13 cellular contexts compared by ENCODE assay signal in genomic region chr4:56433280-56433679, GRCh38. TPM values are rescaled to one million over a fixed set of nuclear protein-coding genes. Genes with fewer than 3 reads are reported as not detected.
DNase-seq lines count a peak whose midpoint lies in the region; ATAC-seq, FAIRE-seq and TF ChIP-seq lines count a peak whose summit lies in the region.
"Had no signal": no experiment of that assay in that cellular context is flagged by ENCODE, and none has a peak within 500 bp of the region (broad histone marks: within the 10 kb centered on the region; RNA-seq: fewer than 3 reads in every experiment).

No MANE protein-coding gene starts in this region.

- peak overlapping the region; percentile 91 for H3K4me3 ChIP-seq in Loucy (ENCODE audit: low read length, poor library complexity, severe bottlenecking)
- peak overlapping the region; percentile 89 for H3K4me3 ChIP-seq in K562
- H3K4me3 ChIP-seq: testis had no signal

- no peaks in the 10 kb centered on the region for H3K27me3 Mint-ChIP-seq in activated CD4-positive, alpha-beta T cell treated with anti-CD3 and anti-CD28 coated beads, Interleukin-2, amount 10 ng/mL, durations not matched to agents 7 days and 5 days
- no peaks in the 10 kb centered on the region for H3K27me3 Mint-ChIP-seq in osteocyte (ENCODE audit: unreplicated experiment)

- peaks cover 35% of the 10 kb centered on the region for H3K4me1 Mint-ChIP-seq in activated CD4-positive, alpha-beta T cell treated with anti-CD3 and anti-CD28 coated beads, Interleukin-2, amount 10 ng/mL, durations not matched to agents 7 days and 5 days
- peaks cover 22% of the 10 kb centered on the region for H3K4me1 Mint-ChIP-seq in osteocyte (ENCODE audit: unreplicated experiment)

- peaks cover 91% of the 10 kb centered on the region for H3K79me2 ChIP-seq in Loucy (ENCODE audit: insufficient read depth, low read length)
- peaks cover 94% of the 10 kb centered on the region for H3K79me2 ChIP-seq in K562 (ENCODE audit: control insufficient read depth, insufficient read depth, low read length)

- peak overlapping the region; percentile 94 for H3K4me2 ChIP-seq in Loucy (ENCODE audit: low read depth, low read length, poor library complexity, severe bottlenecking)
- H3K4me2 ChIP-seq in K562 (ENCODE audit: insufficient read depth, low read length), result peak overlapping the region; percentile 95

- peaks cover 5% of the 10 kb centered on the region for H3K36me3 Mint-ChIP-seq in activated CD4-positive, alpha-beta T cell treated with anti-CD3 and anti-CD28 coated beads, Interleukin-2, amount 10 ng/mL, durations not matched to agents 7 days and 5 days (ENCODE audit: low read depth)
- H3K36me3 Mint-ChIP-seq in osteocyte (ENCODE audit: unreplicated experiment), result peaks cover 3% of the 10 kb centered on the region

- no peak for FAIRE-seq in K562 (lab: Jason Lieb, UNC)

- H3F3A ChIP-seq in Loucy (ENCODE audit: low read depth), result no peaks in the 10 kb centered on the region

- H3K9me3 Mint-ChIP-seq in activated CD4-positive, alpha-beta T cell treated with anti-CD3 and anti-CD28 coated beads, Interleukin-2, amount 10 ng/mL, durations not matched to agents 7 days and 5 days, result no peaks in the 10 kb centered on the region
- H3K9me3 Mint-ChIP-seq in osteocyte (ENCODE audit: unreplicated experiment), result no peaks in the 10 kb centered on the region

- no TSS peak for BruUV-seq in K562 (replicated peaks; lab: Mats Ljungman, UMichigan)

- no peak for TF ChIP-seq POLR2A in K562 (conservative IDR thresholded peaks at IDR 0.05)

- H3K9me1 ChIP-seq in K562 (ENCODE audit: control insufficient read depth, insufficient read depth, low read length), result no peaks in the 10 kb centered on the region

- POLR2A ChIA-PET in activated CD4-positive, alpha-beta T cell treated with anti-CD3 and anti-CD28 coated beads, Interleukin-2, amount 10 ng/mL, durations not matched to agents 7 days and 5 days (lab: Charles Lee), result no interaction called here
- POLR2A ChIA-PET in K562 (lab: Yijun Ruan, JAX), result interaction anchor here (0.6 to 1.8 kb wide), 4 partner anchors 16 to 46 kb away, joined by 3 to 7 read pairs (median 3); partner anchors contain the start of gene AASDH

- H3K4me3 Mint-ChIP-seq in activated CD4-positive, alpha-beta T cell treated with anti-CD3 and anti-CD28 coated beads, Interleukin-2, amount 10 ng/mL, durations not matched to agents 7 days and 5 days, result peak overlapping the region; percentile 86
- H3K4me3 Mint-ChIP-seq in osteocyte (ENCODE audit: unreplicated experiment), result peak overlapping the region; percentile 98

- H3K27me3 ChIP-seq in Loucy (ENCODE audit: insufficient read depth, low read length, poor library complexity, severe bottlenecking) (peaks cover 4% of the 10 kb centered on the region), K562 (ENCODE audit: control insufficient read depth in 2 of 2, insufficient read depth in 2 of 2, low read length in 2 of 2) (no peaks in the 10 kb centered on the region)
- H3K27me3 ChIP-seq: testis had no signal

- CTCF ChIA-PET in activated CD4-positive, alpha-beta T cell treated with anti-CD3 and anti-CD28 coated beads, Interleukin-2, amount 10 ng/mL, durations not matched to agents 7 days and 5 days (lab: Charles Lee), result interaction anchor here (0.6 to 5.7 kb wide), 3 partner anchors 9 to 23 kb away, joined by 3 to 19 read pairs (median 4); no protein-coding TSS in a partner anchor
- CTCF ChIA-PET in K562 (lab: Yijun Ruan, JAX; ENCODE audit: low intra/inter-chr PET ratio), result interaction anchor here (0.9 kb wide), 1 partner anchor 526 kb away, joined by 4 read pairs; no protein-coding TSS in a partner anchor

- H2AFZ ChIP-seq in Loucy (ENCODE audit: low read length) (no peak overlapping the region), K562 (ENCODE audit: low read depth, low read length) (no peak overlapping the region)

- DNase-seq in activated CD4-positive, alpha-beta T cell treated with anti-CD3 and anti-CD28 coated beads, Interleukin-2, amount 10 ng/mL, durations not matched to agents 7 days and 5 days, result no peak
- DNase-seq in activated CD4-positive, alpha-beta T cell treated with anti-CD3 and anti-CD28 coated beads for 48 hours, result no peak
- no peak for DNase-seq in K562 (ENCODE audit: extremely low read depth in 1 of 4, low spot score in 3 of 4)
- no peak for DNase-seq in osteocyte (ENCODE audit: extremely low spot score, unreplicated experiment)
- DNase-seq in EL, result no peak
- no peak for DNase-seq in NCI-H2196 (lab: John Stamatoyannopoulos, UW; ENCODE audit: unreplicated experiment)
- DNase-seq: GF-D8; NCI-H2081; occipital lobe; stimulated activated CD4-positive, alpha-beta T cell treated with anti-CD3 and anti-CD28 coated beads, Interleukin-4, amount 100 ng/mL, for 1 hour; testis had no signal

- no peaks in the 10 kb centered on the region for H3K9me3 ChIP-seq in Loucy (ENCODE audit: insufficient read depth, low read depth, low read length)
- no peaks in the 10 kb centered on the region for H3K9me3 ChIP-seq in K562 (replicated peaks; ENCODE audit: control insufficient read depth, insufficient read depth, low read depth, low read length)
- H3K9me3 ChIP-seq: testis had no signal

- no peak for TF ChIP-seq RAD21 in K562 (CRISPR knock-in tag; conservative IDR thresholded peaks at IDR 0.05 in 1 of 2, IDR thresholded peaks at IDR 0.05 in 1 of 2)

- H3K27ac Mint-ChIP-seq in activated CD4-positive, alpha-beta T cell treated with anti-CD3 and anti-CD28 coated beads, Interleukin-2, amount 10 ng/mL, durations not matched to agents 7 days and 5 days, result no peak overlapping the region
- H3K27ac Mint-ChIP-seq in osteocyte (ENCODE audit: unreplicated experiment), result peak overlapping the region; percentile 92

- intact Hi-C loops in K562 (cut with micrococcal nuclease), result no loop called here

- peak overlapping the region; percentile 95 for H3K9ac ChIP-seq in Loucy (ENCODE audit: low read depth, low read length, poor library complexity, severe bottlenecking)
- H3K9ac ChIP-seq in K562 (ENCODE audit: insufficient read depth in 1 of 2, low read depth in 2 of 2, low read length in 2 of 2), result peak overlapping the region; percentile 85 to 93

- ATAC-seq in K562, result no peak
- ATAC-seq in GM19455 (IDR thresholded peaks at IDR 0.05; ENCODE audit: unreplicated experiment), result no peak

- H3K36me3 ChIP-seq in Loucy (ENCODE audit: insufficient read depth, low read length), result no peaks in the 10 kb centered on the region
- H3K36me3 ChIP-seq in K562 (ENCODE audit: control insufficient read depth, insufficient read depth, low read length), result peaks cover 18% of the 10 kb centered on the region; the same call in 2 of the 3 replicates

- no peak for TF ChIP-seq EP300 in K562 (IDR thresholded peaks at IDR 0.05; ENCODE audit: low read length)

- in situ Hi-C loops in K562 (cut with MboI), result no loop called here

- no peaks in the 10 kb centered on the region for H3K9me2 ChIP-seq in Loucy (replicated peaks; ENCODE audit: low read depth, low read length)

- peaks cover 58% of the 10 kb centered on the region for H4K20me1 ChIP-seq in Loucy (ENCODE audit: insufficient read depth, low read length, poor library complexity, severe bottlenecking)
- H4K20me1 ChIP-seq in K562 (replicated peaks; ENCODE audit: control insufficient read depth, insufficient read depth, low read length), result peaks cover 14% of the 10 kb centered on the region; the same call in 1 of the 2 replicates

- TF ChIP-seq CTCF in Loucy (conservative IDR thresholded peaks at IDR 0.05; ENCODE audit: low read length) (no peak), K562 (IDR thresholded peaks at IDR 0.05 in 2 of 3, conservative IDR thresholded peaks at IDR 0.05 in 1 of 3; ENCODE audit: insufficient read depth in 2 of 3, low read depth in 1 of 3, low read length in 3 of 3) (no peak), osteocyte (IDR thresholded peaks at IDR 0.05) (no peak)

- H3K27ac ChIP-seq in K562 (ENCODE audit: extremely low read depth, low read depth, low read length), result peak overlapping the region; percentile 96; the same call in 2 of the 3 replicates
- H3K27ac ChIP-seq: testis had no signal

- H3K4me1 ChIP-seq in Loucy (ENCODE audit: insufficient read depth, low read length, poor library complexity, severe bottlenecking), result peaks cover 51% of the 10 kb centered on the region
- H3K4me1 ChIP-seq in K562 (replicated peaks in 1 of 2; ENCODE audit: control insufficient read depth in 2 of 2, insufficient read depth in 2 of 2, low read length in 2 of 2), result peaks cover 9 to 12% of the 10 kb centered on the region in 2 experiments; a peak in 2 of 5 replicates

RNA-seq across cellular contexts. Expression of gene PPAT, which starts 2.1 kb away (rescaled TPM):
- total RNA-seq in activated CD4-positive, alpha-beta T cell treated with anti-CD3 and anti-CD28 coated beads, Interleukin-2, amount 10 ng/mL, durations not matched to agents 7 days and 5 days, result 10 to 100 TPM; 24.3 to 24.7 TPM
- 16.8 and 38.4 TPM in 2 replicates for total RNA-seq in K562 (2011; cell fraction: chromatin; rRNA removed; ENCODE audit: low replicate concordance)
- total RNA-seq in K562 (2011; cell fraction: nucleolus; rRNA removed), result 8.3 and 12.4 TPM in 2 replicates
- total RNA-seq in K562 (2011; cell fraction: nucleoplasm; rRNA removed), result 18.7 and 34.4 TPM in 2 replicates
- total RNA-seq in K562 (2014; rRNA removed) (45.7 and 50.3 TPM in 2 replicates), K562 (2014; rRNA removed; fragmentation: Illumina TruSeq; extraction: Trizol) (70.9 and 73.9 TPM in 2 replicates), K562 (2015; rRNA removed; fragmentation: Illumina TruSeq; extraction: Trizol) (52.1 and 55.4 TPM in 2 replicates), K562 (2021) (75.5 and 75.8 TPM in 2 replicates), osteocyte (12.6 and 14.0 TPM in 2 replicates)
- polyA plus RNA-seq in K562 (2011; rRNA removed) (59.3 and 64.8 TPM in 2 replicates), K562 (2014; fragmentation: Illumina TruSeq; extraction: Trizol) (53.3 and 57.2 TPM in 2 replicates), K562 (2014; fragmentation: Nextera tagmentation; extraction: Ambion mirVana) (10 to 100 TPM; 49.3 to 55.5 TPM), K562 (2014; rRNA removed) (36.2 and 41.7 TPM in 2 replicates)
- 11.1 and 20.7 TPM in 2 replicates for polyA plus RNA-seq in K562 (2011; cell fraction: cytosol; rRNA removed)
- polyA plus RNA-seq in K562 (2011; cell fraction: nucleus; rRNA removed), result 25.7 and 27.4 TPM in 2 replicates
- 24.5 and 35.5 TPM in 2 replicates for polyA plus RNA-seq in K562 (2012)
- 63.7 and 64.8 TPM in 2 replicates for polyA minus RNA-seq in K562 (2011; rRNA and poly(A)+ RNA removed)
- 35.0 and 42.0 TPM in 2 replicates for polyA minus RNA-seq in K562 (2011; cell fraction: cytosol; rRNA and poly(A)+ RNA removed)
- 14.9 and 27.1 TPM in 2 replicates for polyA minus RNA-seq in K562 (2011; cell fraction: nucleus; rRNA and poly(A)+ RNA removed)

RNA-seq across cellular contexts. Expression of gene PAICS, which starts 2.8 kb away (rescaled TPM):
- 100 to 1,000 TPM; 122 to 132 TPM for total RNA-seq in activated CD4-positive, alpha-beta T cell treated with anti-CD3 and anti-CD28 coated beads, Interleukin-2, amount 10 ng/mL, durations not matched to agents 7 days and 5 days
- 79.1 and 160 TPM in 2 replicates for total RNA-seq in K562 (2011; cell fraction: chromatin; rRNA removed; ENCODE audit: low replicate concordance)
- 41.7 and 48.4 TPM in 2 replicates for total RNA-seq in K562 (2011; cell fraction: nucleolus; rRNA removed)
- total RNA-seq in K562 (2011; cell fraction: nucleoplasm; rRNA removed), result 91.3 and 181 TPM in 2 replicates
- total RNA-seq in K562 (2014; rRNA removed), result 127 and 147 TPM in 2 replicates
- 302 and 365 TPM in 2 replicates for total RNA-seq in K562 (2014; rRNA removed; fragmentation: Illumina TruSeq; extraction: Trizol)
- total RNA-seq in K562 (2015; rRNA removed; fragmentation: Illumina TruSeq; extraction: Trizol), result 247 and 260 TPM in 2 replicates
- total RNA-seq in K562 (2021), result 387 and 392 TPM in 2 replicates
- polyA plus RNA-seq in K562 (2011; rRNA removed), result 467 and 587 TPM in 2 replicates
- polyA plus RNA-seq in K562 (2011; cell fraction: cytosol; rRNA removed), result 218 and 393 TPM in 2 replicates
- 127 and 173 TPM in 2 replicates for polyA plus RNA-seq in K562 (2011; cell fraction: nucleus; rRNA removed)
- 209 and 259 TPM in 2 replicates for polyA plus RNA-seq in K562 (2012)
- polyA plus RNA-seq in K562 (2014; fragmentation: Illumina TruSeq; extraction: Trizol), result 399 and 469 TPM in 2 replicates
- 100 to 1,000 TPM; 385 to 490 TPM for polyA plus RNA-seq in K562 (2014; fragmentation: Nextera tagmentation; extraction: Ambion mirVana)
- 353 and 354 TPM in 2 replicates for polyA plus RNA-seq in K562 (2014; rRNA removed)
- polyA minus RNA-seq in K562 (2011; rRNA and poly(A)+ RNA removed), result 322 and 325 TPM in 2 replicates
- 97.4 and 119 TPM in 2 replicates for polyA minus RNA-seq in K562 (2011; cell fraction: cytosol; rRNA and poly(A)+ RNA removed)
- polyA minus RNA-seq in K562 (2011; cell fraction: nucleus; rRNA and poly(A)+ RNA removed), result 63.0 and 105 TPM in 2 replicates
- total RNA-seq in osteocyte, result 62.9 and 65.3 TPM in 2 replicates

RNA-seq across cellular contexts. Expression of gene SRP72, which starts 34.1 kb away (rescaled TPM):
- total RNA-seq in activated CD4-positive, alpha-beta T cell treated with anti-CD3 and anti-CD28 coated beads, Interleukin-2, amount 10 ng/mL, durations not matched to agents 7 days and 5 days, result 100 to 1,000 TPM; 116 to 135 TPM
- 163 and 301 TPM in 2 replicates for total RNA-seq in K562 (2011; cell fraction: chromatin; rRNA removed; ENCODE audit: low replicate concordance)
- total RNA-seq in K562 (2011; cell fraction: nucleolus; rRNA removed), result 80.3 and 81.5 TPM in 2 replicates
- total RNA-seq in K562 (2011; cell fraction: nucleoplasm; rRNA removed), result 140 and 145 TPM in 2 replicates
- total RNA-seq in K562 (2014; rRNA removed) (142 and 175 TPM in 2 replicates), K562 (2014; rRNA removed; fragmentation: Illumina TruSeq; extraction: Trizol) (178 and 198 TPM in 2 replicates), K562 (2015; rRNA removed; fragmentation: Illumina TruSeq; extraction: Trizol) (143 and 155 TPM in 2 replicates), K562 (2021) (202 and 205 TPM in 2 replicates), osteocyte (116 and 124 TPM in 2 replicates)
- polyA plus RNA-seq in K562 (2011; rRNA removed) (145 and 208 TPM in 2 replicates), K562 (2014; fragmentation: Illumina TruSeq; extraction: Trizol) (185 and 311 TPM in 2 replicates), K562 (2014; fragmentation: Nextera tagmentation; extraction: Ambion mirVana) (100 to 1,000 TPM; 300 to 341 TPM), K562 (2014; rRNA removed) (96.2 and 124 TPM in 2 replicates)
- polyA plus RNA-seq in K562 (2011; cell fraction: cytosol; rRNA removed), result 37.0 and 57.4 TPM in 2 replicates
- 76.3 and 90.4 TPM in 2 replicates for polyA plus RNA-seq in K562 (2011; cell fraction: nucleus; rRNA removed)
- 124 and 146 TPM in 2 replicates for polyA plus RNA-seq in K562 (2012)
- 595 and 707 TPM in 2 replicates for polyA minus RNA-seq in K562 (2011; rRNA and poly(A)+ RNA removed)
- 124 and 152 TPM in 2 replicates for polyA minus RNA-seq in K562 (2011; cell fraction: cytosol; rRNA and poly(A)+ RNA removed)
- 88.9 and 167 TPM in 2 replicates for polyA minus RNA-seq in K562 (2011; cell fraction: nucleus; rRNA and poly(A)+ RNA removed)

RNA-seq across cellular contexts. Expression of gene AASDH, which starts 46.0 kb away (rescaled TPM):
- total RNA-seq in activated CD4-positive, alpha-beta T cell treated with anti-CD3 and anti-CD28 coated beads, Interleukin-2, amount 10 ng/mL, durations not matched to agents 7 days and 5 days, result 10 to 100 TPM; 14.8 to 15.8 TPM
- total RNA-seq in K562 (2011; cell fraction: chromatin; rRNA removed; ENCODE audit: low replicate concordance), result 23.6 and 58.4 TPM in 2 replicates
- 11.5 and 13.7 TPM in 2 replicates for total RNA-seq in K562 (2011; cell fraction: nucleolus; rRNA removed)
- 23.2 and 30.4 TPM in 2 replicates for total RNA-seq in K562 (2011; cell fraction: nucleoplasm; rRNA removed)
- total RNA-seq in K562 (2014; rRNA removed) (7.7 and 11.1 TPM in 2 replicates), K562 (2014; rRNA removed; fragmentation: Illumina TruSeq; extraction: Trizol) (16.2 and 19.7 TPM in 2 replicates), K562 (2015; rRNA removed; fragmentation: Illumina TruSeq; extraction: Trizol) (12.6 and 13.7 TPM in 2 replicates), K562 (2021) (9.3 and 14.1 TPM in 2 replicates), osteocyte (8.6 and 10.3 TPM in 2 replicates)
- polyA plus RNA-seq in K562 (2011; rRNA removed) (20.3 and 25.0 TPM in 2 replicates), K562 (2014; fragmentation: Illumina TruSeq; extraction: Trizol) (11.2 and 11.4 TPM in 2 replicates), K562 (2014; fragmentation: Nextera tagmentation; extraction: Ambion mirVana) (10 to 100 TPM; 16.8 to 29.7 TPM), K562 (2014; rRNA removed) (8.6 and 8.8 TPM in 2 replicates)
- 4.5 and 11.3 TPM in 2 replicates for polyA plus RNA-seq in K562 (2011; cell fraction: cytosol; rRNA removed)
- polyA plus RNA-seq in K562 (2011; cell fraction: nucleus; rRNA removed), result 14.2 and 26.2 TPM in 2 replicates
- polyA plus RNA-seq in K562 (2012), result 6.4 and 6.5 TPM in 2 replicates
- polyA minus RNA-seq in K562 (2011; rRNA and poly(A)+ RNA removed), result 40.2 and 41.6 TPM in 2 replicates
- polyA minus RNA-seq in K562 (2011; cell fraction: cytosol; rRNA and poly(A)+ RNA removed), result 6.3 and 9.5 TPM in 2 replicates
- polyA minus RNA-seq in K562 (2011; cell fraction: nucleus; rRNA and poly(A)+ RNA removed), result 17.1 and 32.8 TPM in 2 replicates
